ENCODE assay signal across 38 cellular contexts in the genomic region with DNA sequence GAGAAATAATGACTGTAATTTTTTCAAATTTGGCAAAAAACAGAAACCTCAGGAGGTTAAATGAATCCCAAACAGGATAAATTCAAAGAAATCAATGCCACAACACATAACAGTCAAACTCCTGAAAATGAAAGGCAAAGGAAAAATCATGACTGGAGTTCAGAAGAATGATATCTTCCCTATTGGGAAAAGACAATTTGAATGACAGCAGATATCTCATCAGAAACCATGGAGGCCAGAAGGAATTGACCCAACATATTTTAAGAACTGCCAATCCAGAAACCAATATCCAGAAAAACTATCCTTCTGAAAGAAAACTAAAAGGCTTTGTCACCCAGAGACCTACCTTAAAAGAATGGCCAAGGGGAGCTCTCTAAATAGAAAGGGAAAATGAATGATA.
"Had no signal": no experiment of that assay in that cellular context is flagged by ENCODE, and none has a peak within 500 bp of the region (broad histone marks: within the 10 kb centered on the region; RNA-seq: fewer than 3 reads in every experiment).

No MANE protein-coding gene starts in this region.

- H3K36me3 Mint-ChIP-seq: activated naive CD4-positive, alpha-beta T cell treated with anti-CD3 and anti-CD28 coated beads, Interleukin-2, amount 50 U/mL, for 24 hours; activated naive CD8-positive, alpha-beta T cell treated with anti-CD3 and anti-CD28 coated beads for 36 hours; activated naive CD8-positive, alpha-beta T cell treated with anti-CD3 and anti-CD28 coated beads, Interleukin-2, amount 10 ng/mL, durations not matched to agents 7 days and 5 days; brain had no signal

- H3K9me3 ChIP-seq: adrenal gland, ascending aorta, body of pancreas, breast epithelium had no signal

- FAIRE-seq: bronchial epithelial cell had no signal

- H3K27me3 Mint-ChIP-seq: activated naive CD4-positive, alpha-beta T cell treated with anti-CD3 and anti-CD28 coated beads, Interleukin-2, amount 50 U/mL, for 24 hours; activated naive CD8-positive, alpha-beta T cell; activated naive CD8-positive, alpha-beta T cell treated with anti-CD3 and anti-CD28 coated beads for 36 hours; activated naive CD8-positive, alpha-beta T cell treated with anti-CD3 and anti-CD28 coated beads, Interleukin-2, amount 50 U/mL, for 24 hours; activated T-helper 17 cell treated with anti-CD3 and anti-CD28 coated beads, Interleukin-2, amount 50 U/mL, for 72 hours; central memory CD8-positive, alpha-beta T cell had no signal

- H3K4me1 Mint-ChIP-seq: activated naive CD4-positive, alpha-beta T cell treated with anti-CD3 and anti-CD28 coated beads, Interleukin-2, amount 10 ng/mL, durations not matched to agents 7 days and 5 days; activated naive CD4-positive, alpha-beta T cell treated with anti-CD3 and anti-CD28 coated beads, Interleukin-2, amount 50 U/mL, for 24 hours; activated naive CD8-positive, alpha-beta T cell treated with anti-CD3 and anti-CD28 coated beads for 36 hours; activated naive CD8-positive, alpha-beta T cell treated with anti-CD3 and anti-CD28 coated beads, Interleukin-2, amount 50 U/mL, for 24 hours; activated T-helper 17 cell treated with anti-CD3 and anti-CD28 coated beads, Interleukin-2, amount 50 U/mL, for 72 hours; central memory CD8-positive, alpha-beta T cell had no signal

- H3K4me3 Mint-ChIP-seq: activated naive CD4-positive, alpha-beta T cell treated with anti-CD3 and anti-CD28 coated beads for 36 hours; activated naive CD4-positive, alpha-beta T cell treated with anti-CD3 and anti-CD28 coated beads, Interleukin-2, amount 10 ng/mL, durations not matched to agents 7 days and 5 days; activated naive CD4-positive, alpha-beta T cell treated with anti-CD3 and anti-CD28 coated beads, Interleukin-2, amount 50 U/mL, for 24 hours; activated naive CD8-positive, alpha-beta T cell; activated naive CD8-positive, alpha-beta T cell treated with anti-CD3 and anti-CD28 coated beads for 36 hours; activated naive CD8-positive, alpha-beta T cell treated with anti-CD3 and anti-CD28 coated beads, Interleukin-2, amount 10 ng/mL, durations not matched to agents 7 days and 5 days; activated naive CD8-positive, alpha-beta T cell treated with anti-CD3 and anti-CD28 coated beads, Interleukin-2, amount 50 U/mL, for 24 hours; activated T-cell treated with anti-CD3 and anti-CD28 coated beads, Interleukin-2, amount 50 U/mL, for 24 hours; activated T-cell treated with anti-CD3 and anti-CD28 coated beads, Interleukin-2, amount 50 U/mL, for 4 hours; activated T-cell treated with anti-CD3 and anti-CD28 coated beads, Interleukin-2, amount 50 U/mL, for 72 hours; activated T-helper 1 cell treated with anti-CD3 and anti-CD28 coated beads, Interleukin-12 subunit alpha, Interleukin-12 subunit beta, Interleukin-2, Interleukin-4 antibody, amounts not matched to agents 30 ng/mL and 10 ng/mL and 1 ng/mL, durations not matched to agents 14 hours and 24 hours and 36 hours; activated T-helper 17 cell treated with anti-CD3 and anti-CD28 coated beads, Interleukin-2, amount 50 U/mL, for 72 hours; brain; central memory CD8-positive, alpha-beta T cell had no signal

- DNase-seq: activated effector memory CD4-positive, alpha-beta T cell treated with anti-CD3 and anti-CD28 coated beads, Interleukin-2, amount 50 U/mL, for 16 hours; activated effector memory CD4-positive, alpha-beta T cell treated with Interleukin-2 at 50 U/mL for 16 hours; activated gamma-delta T cell; activated gamma-delta T cell treated with Interleukin-2 at 50 U/mL for 16 hours; activated naive CD4-positive, alpha-beta T cell; activated naive CD4-positive, alpha-beta T cell treated with anti-CD3 and anti-CD28 coated beads for 36 hours; activated naive CD4-positive, alpha-beta T cell treated with anti-CD3 and anti-CD28 coated beads, Interleukin-2, amount 10 ng/mL, durations not matched to agents 7 days and 5 days; activated naive CD4-positive, alpha-beta T cell treated with anti-CD3 and anti-CD28 coated beads, Interleukin-2, amount 50 U/mL, for 16 hours; activated naive CD4-positive, alpha-beta T cell treated with Interleukin-2 at 50 U/mL for 16 hours; activated naive CD8-positive, alpha-beta T cell treated with anti-CD3 and anti-CD28 coated beads for 36 hours; activated naive CD8-positive, alpha-beta T cell treated with anti-CD3 and anti-CD28 coated beads, Interleukin-2, amount 10 ng/mL, durations not matched to agents 7 days and 5 days; activated naive CD8-positive, alpha-beta T cell treated with anti-CD3 and anti-CD28 coated beads, Interleukin-2, amount 50 U/mL, for 24 hours; activated T-cell treated with anti-CD3 and anti-CD28 coated beads, Interleukin-2, amount 50 U/mL, for 24 hours; activated T-cell treated with anti-CD3 and anti-CD28 coated beads, Interleukin-2, amount 50 U/mL, for 4 hours; activated T-cell treated with anti-CD3 and anti-CD28 coated beads, Interleukin-2, amount 50 U/mL, for 48 hours; activated T-cell treated with anti-CD3 and anti-CD28 coated beads, Interleukin-2, amount 50 U/mL, for 72 hours; adrenal gland; amniotic stem cell; amygdala; anterior cingulate cortex; aorta; body of pancreas; brain microvascular endothelial cell; caudate nucleus; central memory CD4-positive, alpha-beta T cell; cerebellar nuclear complex had no signal

- H3K9me3 Mint-ChIP-seq: activated naive CD4-positive, alpha-beta T cell treated with anti-CD3 and anti-CD28 coated beads for 36 hours; activated naive CD4-positive, alpha-beta T cell treated with anti-CD3 and anti-CD28 coated beads, Interleukin-2, amount 10 ng/mL, durations not matched to agents 7 days and 5 days; activated naive CD4-positive, alpha-beta T cell treated with anti-CD3 and anti-CD28 coated beads, Interleukin-2, amount 50 U/mL, for 24 hours; activated naive CD4-positive, alpha-beta T cell treated with anti-CD3 and anti-CD28 coated beads, Interleukin-2, amount 50 U/mL, for 72 hours; activated naive CD8-positive, alpha-beta T cell treated with anti-CD3 and anti-CD28 coated beads, Interleukin-2, amount 10 ng/mL, durations not matched to agents 7 days and 5 days; activated naive CD8-positive, alpha-beta T cell treated with anti-CD3 and anti-CD28 coated beads, Interleukin-2, amount 50 U/mL, for 24 hours; activated T-cell treated with anti-CD3 and anti-CD28 coated beads, Interleukin-2, amount 50 U/mL, for 24 hours; activated T-cell treated with anti-CD3 and anti-CD28 coated beads, Interleukin-2, amount 50 U/mL, for 4 hours; activated T-helper 1 cell treated with anti-CD3 and anti-CD28 coated beads, Interleukin-12 subunit alpha, Interleukin-12 subunit beta, Interleukin-2, Interleukin-4 antibody, amounts not matched to agents 30 ng/mL and 10 ng/mL and 1 ng/mL, durations not matched to agents 14 hours and 24 hours and 36 hours; activated T-helper 17 cell treated with anti-CD3 and anti-CD28 coated beads, Interleukin-2, amount 50 U/mL, for 72 hours; activated T-helper 2 cell treated with anti-CD3 and anti-CD28 coated beads, Interferon-gamma antibody, Interleukin-2, Interleukin-4, amounts not matched to agents 10 μg/mL and 5 μg/mL and 100 μg/mL, durations not matched to agents 14 hours and 24 hours and 36 hours; central memory CD8-positive, alpha-beta T cell had no signal

- H3K4me3 ChIP-seq: adrenal gland, ascending aorta, body of pancreas, breast epithelium, cardiac muscle cell had no signal

- H3K4me1 ChIP-seq: adrenal gland, ascending aorta, body of pancreas, breast epithelium had no signal

- ATAC-seq: activated naive CD4-positive, alpha-beta T cell treated with anti-CD3 and anti-CD28 coated beads, Interleukin-2, amount 50 U/mL, for 72 hours; activated naive CD8-positive, alpha-beta T cell treated with anti-CD3 and anti-CD28 coated beads, Interleukin-2, amount 50 U/mL, for 24 hours; activated T-cell treated with anti-CD3 and anti-CD28 coated beads, Interleukin-2, amount 50 U/mL, for 4 hours; activated T-cell treated with anti-CD3 and anti-CD28 coated beads, Interleukin-2, amount 50 U/mL, for 72 hours; activated T-helper 17 cell treated with anti-CD3 and anti-CD28 coated beads, Interleukin-2, amount 50 U/mL, for 72 hours; body of pancreas had no signal

- H3K27ac ChIP-seq: adrenal gland, ascending aorta, body of pancreas, breast epithelium, cardiac muscle cell had no signal

- H3K27ac Mint-ChIP-seq: activated naive CD4-positive, alpha-beta T cell treated with anti-CD3 and anti-CD28 coated beads for 36 hours; activated naive CD4-positive, alpha-beta T cell treated with anti-CD3 and anti-CD28 coated beads, Interleukin-2, amount 10 ng/mL, durations not matched to agents 7 days and 5 days; activated naive CD4-positive, alpha-beta T cell treated with anti-CD3 and anti-CD28 coated beads, Interleukin-2, amount 50 U/mL, for 24 hours; activated naive CD4-positive, alpha-beta T cell treated with anti-CD3 and anti-CD28 coated beads, Interleukin-2, amount 50 U/mL, for 72 hours; activated naive CD8-positive, alpha-beta T cell; activated naive CD8-positive, alpha-beta T cell treated with anti-CD3 and anti-CD28 coated beads for 36 hours; activated naive CD8-positive, alpha-beta T cell treated with anti-CD3 and anti-CD28 coated beads, Interleukin-2, amount 10 ng/mL, durations not matched to agents 7 days and 5 days; activated naive CD8-positive, alpha-beta T cell treated with anti-CD3 and anti-CD28 coated beads, Interleukin-2, amount 50 U/mL, for 24 hours; activated T-cell treated with anti-CD3 and anti-CD28 coated beads, Interleukin-2, amount 50 U/mL, for 24 hours; activated T-cell treated with anti-CD3 and anti-CD28 coated beads, Interleukin-2, amount 50 U/mL, for 72 hours; activated T-helper 1 cell treated with anti-CD3 and anti-CD28 coated beads, Interleukin-12 subunit alpha, Interleukin-12 subunit beta, Interleukin-2, Interleukin-4 antibody, amounts not matched to agents 30 ng/mL and 10 ng/mL and 1 ng/mL, durations not matched to agents 14 hours and 24 hours and 36 hours; activated T-helper 17 cell treated with anti-CD3 and anti-CD28 coated beads, Interleukin-2, amount 50 U/mL, for 72 hours; activated T-helper 2 cell treated with anti-CD3 and anti-CD28 coated beads, Interferon-gamma antibody, Interleukin-2, Interleukin-4, amounts not matched to agents 10 μg/mL and 5 μg/mL and 100 μg/mL, durations not matched to agents 14 hours and 24 hours and 36 hours; brain had no signal

- H3K27me3 ChIP-seq: adrenal gland, ascending aorta, body of pancreas, brain microvascular endothelial cell, cardiac muscle cell had no signal

- H3K36me3 ChIP-seq: adrenal gland, ascending aorta, brain microvascular endothelial cell, breast epithelium, cardiac muscle cell had no signal
